In the genomic region with DNA sequence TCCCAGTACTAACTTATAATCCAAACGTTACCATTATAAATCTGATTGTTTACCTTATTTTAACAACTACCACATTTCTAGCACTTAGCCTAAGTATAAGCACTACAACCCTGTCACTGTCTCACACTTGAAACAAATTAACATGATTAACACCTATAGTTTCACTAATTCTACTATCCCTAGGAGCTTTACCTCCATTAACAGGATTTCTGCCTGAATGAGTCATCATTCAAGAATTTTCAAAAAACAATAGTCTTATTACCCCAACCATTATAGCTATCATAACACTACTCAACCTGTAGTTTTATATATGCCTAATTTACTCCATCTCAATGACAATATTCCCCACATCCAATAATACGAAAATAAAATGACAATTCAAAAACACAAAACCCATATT, we compare ENCODE assay signal across 24 cellular contexts.
"Had no signal": no experiment of that assay in that cellular context is flagged by ENCODE, and none has a peak within 500 bp of the region (broad histone marks: within the 10 kb centered on the region; RNA-seq: fewer than 3 reads in every experiment).

No MANE protein-coding gene starts in this region.

- H3K27me3 ChIP-seq: dorsolateral prefrontal cortex, gastrocnemius medialis, left lung, right lobe of liver, tibial nerve, upper lobe of right lung, uterus had no signal

- H3K36me3 ChIP-seq: left lung, thoracic aorta, tibial nerve, uterus had no signal

- FAIRE-seq: small intestine had no signal

- DNase-seq: cortex of kidney; dorsolateral prefrontal cortex; effector CD4-positive, alpha-beta T cell; foreskin fibroblast; gastrocnemius medialis; head of caudate nucleus; left cardiac atrium; left lung; mammary epithelial cell; naive thymus-derived CD8-positive, alpha-beta T cell; nephron progenitor cell; nucleus accumbens; posterior cingulate gyrus; psoas muscle; right lobe of liver; small intestine; stimulated activated CD4-positive, alpha-beta T cell treated with anti-CD3 and anti-CD28 coated beads, Interleukin-15, amount 100 ng/mL, for 24 hours; stimulated activated CD4-positive, alpha-beta T cell treated with anti-CD3 and anti-CD28 coated beads, Interleukin-2, amount 100 ng/mL, for 48 hours; stimulated activated naive B cell treated with anti-CD40 and anti-IgM and Interleukin-4, amounts not matched to agents 10 μg/mL and 1 μg/mL and 100 μg/mL, for 72 hours; upper lobe of right lung; uterus had no signal

- H3K9me3 ChIP-seq: gastrocnemius medialis, left lung, psoas muscle, right lobe of liver, thoracic aorta, tibial nerve, upper lobe of right lung, uterus had no signal

- H3K27ac ChIP-seq: dorsolateral prefrontal cortex, epithelial cell of prostate, gastrocnemius medialis, left lung, psoas muscle, right lobe of liver, thoracic aorta, tibial nerve, upper lobe of right lung, uterus had no signal

- H3K4me3 ChIP-seq: dorsolateral prefrontal cortex, gastrocnemius medialis, left lung, psoas muscle, right lobe of liver, thoracic aorta, tibial nerve, upper lobe of right lung, uterus had no signal

- H3K4me1 ChIP-seq: gastrocnemius medialis, left lung, psoas muscle, right lobe of liver, tibial nerve, upper lobe of right lung, uterus had no signal
